In the genomic region with DNA sequence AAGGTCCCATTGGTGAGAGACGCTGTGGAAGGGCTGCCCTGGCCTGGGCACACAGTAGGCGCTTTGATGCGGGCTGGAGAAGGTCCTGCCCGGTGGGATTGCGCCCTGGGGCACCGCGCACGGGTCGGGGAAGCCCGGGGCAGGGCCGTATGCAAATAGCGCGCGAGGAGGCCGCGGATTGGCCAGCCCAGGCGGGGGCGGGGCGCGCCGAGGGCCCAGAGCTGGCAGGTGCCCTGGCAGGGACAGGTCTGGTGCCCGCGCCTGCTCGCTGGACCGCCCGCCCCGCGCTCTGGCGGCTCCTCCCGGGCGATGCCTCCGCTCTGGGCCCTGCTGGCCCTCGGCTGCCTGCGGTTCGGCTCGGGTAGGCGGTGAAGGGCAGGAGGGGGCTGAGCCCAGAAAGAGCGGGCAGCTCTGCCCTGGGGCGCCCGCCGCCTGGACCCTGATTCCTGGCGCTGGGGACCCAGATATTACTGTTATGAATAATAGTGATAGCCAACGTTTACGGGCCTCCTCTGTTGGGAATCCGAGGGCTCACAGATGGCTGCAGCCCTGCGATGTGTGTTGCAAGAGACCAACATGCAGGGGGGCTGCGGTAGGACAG, we compare ENCODE assay signal across 9 cellular contexts. TPM values are rescaled to one million over a fixed set of nuclear protein-coding genes. Genes with fewer than 3 reads are reported as not detected.
DNase-seq lines count a peak whose midpoint lies in the region; ATAC-seq, FAIRE-seq and TF ChIP-seq lines count a peak whose summit lies in the region.
"Had no signal": no experiment of that assay in that cellular context is flagged by ENCODE, and none has a peak within 500 bp of the region (broad histone marks: within the 10 kb centered on the region; RNA-seq: fewer than 3 reads in every experiment).

TSS of gene UPK3A (plus strand) at position 245 of the 601 bp plus-strand sequence. CDS start at position 310, 65 bp downstream.

- no peak within 1 kb of the TSS for H3K9ac ChIP-seq in mesenchymal stem cell (ENCODE audit: low read length)

- WGBS in mesenchymal stem cell = 2% methylated on average over 40 of the region's 47 CpGs

- H3K79me1 ChIP-seq in mesenchymal stem cell (replicated peaks; ENCODE audit: low read length, poor library complexity, severe bottlenecking) = no peaks in the 10 kb centered on the region

- FAIRE-seq in H54 (lab: Jason Lieb, UNC) = no peak
- FAIRE-seq: TTC549 had no signal

- no peak within 1 kb of the TSS for H2BK120ac ChIP-seq in mesenchymal stem cell (ENCODE audit: low read depth, low read length)

- H4K8ac ChIP-seq in mesenchymal stem cell (ENCODE audit: low read length) = peak within 1 kb of the TSS; percentile 14

- H2AK5ac ChIP-seq in mesenchymal stem cell (ENCODE audit: low read length, severe bottlenecking) = no peak within 1 kb of the TSS

- peaks cover 32 to 53% of the 10 kb centered on the region in 2 experiments for H3K27me3 ChIP-seq in mesenchymal stem cell (ENCODE audit: control insufficient read depth in 1 of 2, insufficient read depth in 1 of 2, low read length in 2 of 2)

- TF ChIP-seq CTCF in coronary artery (IDR thresholded peaks at IDR 0.05) = no peak

- DNase-seq in NCI-H1436 (lab: John Stamatoyannopoulos, UW) (peak; percentile 42), NCI-H1436 treated with DMSO at 0.1 percent for 48 hours (lab: John Stamatoyannopoulos, UW) (no peak), coronary artery (ENCODE audit: low spot score) (no peak), mesenchymal stem cell (peak; percentile 29), H54 (ENCODE audit: insufficient read length, low spot score) (no peak)
- DNase-seq in stimulated activated CD8-positive, alpha-beta memory T cell treated with anti-CD3 and anti-CD28 coated beads, Interleukin-15, amount 100 ng/mL, for 24 hours (ENCODE audit: low read depth) = peak; percentile 28

- H3K4me3 ChIP-seq in coronary artery = peak within 1 kb of the TSS; percentile 65
- H3K4me3 ChIP-seq in mesenchymal stem cell (ENCODE audit: insufficient read depth in 1 of 2, low read depth in 1 of 2, low read length in 2 of 2) = peak within 1 kb of the TSS in 1 of 2 experiments; percentile 41

- H3K14ac ChIP-seq in mesenchymal stem cell (ENCODE audit: low read length in 2 of 2) = no peak within 1 kb of the TSS

- peak within 1 kb of the TSS; percentile 10 for H2AFZ ChIP-seq in mesenchymal stem cell (ENCODE audit: low read depth, low read length)

- H2BK15ac ChIP-seq in mesenchymal stem cell (ENCODE audit: low read depth, poor library complexity, severe bottlenecking) = peak within 1 kb of the TSS; percentile 35

- no peak within 1 kb of the TSS for H4K91ac ChIP-seq in mesenchymal stem cell (ENCODE audit: low read length)

- no peak within 1 kb of the TSS for H2BK12ac ChIP-seq in mesenchymal stem cell (ENCODE audit: low read length in 2 of 2)

- no peak within 1 kb of the TSS for H3K27ac ChIP-seq in coronary artery
- H3K27ac ChIP-seq in mesenchymal stem cell (ENCODE audit: low read length, poor library complexity, severe bottlenecking) = no peak within 1 kb of the TSS

- H3K9me3 ChIP-seq in mesenchymal stem cell (ENCODE audit: control insufficient read depth, low read length) = no peaks in the 10 kb centered on the region

- peak within 1 kb of the TSS; percentile 77 for H3K4me2 ChIP-seq in mesenchymal stem cell (ENCODE audit: low read length, poor library complexity, severe bottlenecking)

- H3K18ac ChIP-seq in mesenchymal stem cell (ENCODE audit: low read depth in 1 of 2, low read length in 2 of 2) = peak within 1 kb of the TSS in 1 of 2 experiments; percentile 8

- ATAC-seq in activated CD4-positive, CD25-positive, alpha-beta regulatory T cell treated with anti-CD3 and anti-CD28 coated beads, Interleukin-2, amount 50 U/mL, for 24 hours = peak; percentile 96 to 97
- no peak for ATAC-seq in GM21360 (IDR thresholded peaks at IDR 0.05; ENCODE audit: unreplicated experiment)

- H3K23ac ChIP-seq in mesenchymal stem cell (ENCODE audit: low read length in 2 of 2) = no peak within 1 kb of the TSS

- no peak within 1 kb of the TSS for H3K4ac ChIP-seq in mesenchymal stem cell (ENCODE audit: low read depth in 1 of 2, low read length in 2 of 2)

- H2BK5ac ChIP-seq in mesenchymal stem cell (ENCODE audit: low read depth, low read length, poor library complexity, severe bottlenecking) = no peak within 1 kb of the TSS

- H3K36me3 ChIP-seq in mesenchymal stem cell (ENCODE audit: control insufficient read depth in 1 of 2, insufficient read depth in 2 of 2, low read depth in 1 of 2, low read length in 2 of 2) = no peaks in the 10 kb centered on the region

- peaks cover 10% of the 10 kb centered on the region for H3K4me1 ChIP-seq in mesenchymal stem cell (ENCODE audit: control insufficient read depth, insufficient read depth, low read depth, low read length)

- TF ChIP-seq POLR2A in H54 (IDR thresholded peaks at IDR 0.05; ENCODE audit: low read depth, low read length) = no peak

RNA-seq across cellular contexts. Expression of gene UPK3A, which starts in this region (rescaled TPM):
- not detected for polyA plus RNA-seq in mesenchymal stem cell (2013, experiment 1 of 2)
- not detected for polyA plus RNA-seq in mesenchymal stem cell (2013, experiment 2 of 2)

Comparison
In these comparisons a context has a peak if more than half of its experiments do, and no peak if none do; other contexts are left out.
1. DNase-seq: peak in NCI-H1436 (single experiment), mesenchymal stem cell (single experiment) and stimulated activated CD8-positive, alpha-beta memory T cell treated with anti-CD3 and anti-CD28 coated beads, Interleukin-15, amount 100 ng/mL, for 24 hours (single experiment); none in NCI-H1436 treated with DMSO at 0.1 percent for 48 hours (single experiment), coronary artery (single experiment) and H54 (single experiment).